1 cellular context compared by ENCODE assay signal in genomic region chr20:8062781-8063180, GRCh38.
TF ChIP-seq lines count a peak whose summit lies in the region.

No MANE protein-coding gene starts in this region.

TF ChIP-seq in GM23338, 12 proteins besides CTCF, POLR2A, EP300 and RAD21:
- no peak for TF ChIP-seq REST (IDR thresholded peaks at IDR 0.05; ENCODE audit: unreplicated experiment)
- no peak for TF ChIP-seq ETS1 (IDR thresholded peaks at IDR 0.05)
- no peak for TF ChIP-seq ZNF114 (CRISPR knock-in tag; IDR thresholded peaks at IDR 0.05)
- TF ChIP-seq CREB1 (CRISPR knock-in tag; IDR thresholded peaks at IDR 0.05; ENCODE audit: low read depth), result no peak
- no peak for TF ChIP-seq NANOG (IDR thresholded peaks at IDR 0.05; ENCODE audit: borderline replicate concordance)
- no peak for TF ChIP-seq EZH2phosphoT487 (IDR thresholded peaks at IDR 0.05; ENCODE audit: unreplicated experiment)
- no peak for TF ChIP-seq EZH2 (IDR thresholded peaks at IDR 0.05; ENCODE audit: low read depth, unreplicated experiment)
